Comparison of ENCODE assay signal across 2 cellular contexts in genomic region chr5:55004728-55005127, GRCh38.
A peak's percentile ranks its signal among the peaks of the same experiment; 100 is the strongest.
TF ChIP-seq lines count a peak whose summit lies in the region.

No MANE protein-coding gene starts in this region.

TF ChIP-seq in SK-N-SH, 30 proteins besides CTCF, POLR2A, EP300 and RAD21 (continued from another document):
- TF ChIP-seq, protein P1, sequence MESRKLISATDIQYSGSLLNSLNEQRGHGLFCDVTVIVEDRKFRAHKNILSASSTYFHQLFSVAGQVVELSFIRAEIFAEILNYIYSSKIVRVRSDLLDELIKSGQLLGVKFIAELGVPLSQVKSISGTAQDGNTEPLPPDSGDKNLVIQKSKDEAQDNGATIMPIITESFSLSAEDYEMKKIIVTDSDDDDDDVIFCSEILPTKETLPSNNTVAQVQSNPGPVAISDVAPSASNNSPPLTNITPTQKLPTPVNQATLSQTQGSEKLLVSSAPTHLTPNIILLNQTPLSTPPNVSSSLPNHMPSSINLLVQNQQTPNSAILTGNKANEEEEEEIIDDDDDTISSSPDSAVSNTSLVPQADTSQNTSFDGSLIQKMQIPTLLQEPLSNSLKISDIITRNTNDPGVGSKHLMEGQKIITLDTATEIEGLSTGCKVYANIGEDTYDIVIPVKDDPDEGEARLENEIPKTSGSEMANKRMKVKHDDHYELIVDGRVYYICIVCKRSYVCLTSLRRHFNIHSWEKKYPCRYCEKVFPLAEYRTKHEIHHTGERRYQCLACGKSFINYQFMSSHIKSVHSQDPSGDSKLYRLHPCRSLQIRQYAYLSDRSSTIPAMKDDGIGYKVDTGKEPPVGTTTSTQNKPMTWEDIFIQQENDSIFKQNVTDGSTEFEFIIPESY (IDR thresholded peaks at IDR 0.05; ENCODE audit: borderline replicate concordance, low read depth), result no peak
- TF ChIP-seq NFIC (IDR thresholded peaks at IDR 0.05; ENCODE audit: borderline replicate concordance) (peak; percentile 23; the same call in 1 of the 2 replicates), FOSL2 (IDR thresholded peaks at IDR 0.05; ENCODE audit: borderline replicate concordance, low read depth) (peak; percentile 15; the same call in 1 of the 2 replicates), JUND (IDR thresholded peaks at IDR 0.05) (no peak)

TF ChIP-seq in SK-N-SH treated with all-trans-retinoic acid at 6 μM for 48 hours, 23 proteins besides CTCF, POLR2A, EP300 and RAD21 (continued from another document):
- no peak for TF ChIP-seq TCF4 (CRISPR knock-in tag; IDR thresholded peaks at IDR 0.05; ENCODE audit: borderline replicate concordance)
